ENCODE assay signal across 8 cellular contexts in the genomic region with DNA sequence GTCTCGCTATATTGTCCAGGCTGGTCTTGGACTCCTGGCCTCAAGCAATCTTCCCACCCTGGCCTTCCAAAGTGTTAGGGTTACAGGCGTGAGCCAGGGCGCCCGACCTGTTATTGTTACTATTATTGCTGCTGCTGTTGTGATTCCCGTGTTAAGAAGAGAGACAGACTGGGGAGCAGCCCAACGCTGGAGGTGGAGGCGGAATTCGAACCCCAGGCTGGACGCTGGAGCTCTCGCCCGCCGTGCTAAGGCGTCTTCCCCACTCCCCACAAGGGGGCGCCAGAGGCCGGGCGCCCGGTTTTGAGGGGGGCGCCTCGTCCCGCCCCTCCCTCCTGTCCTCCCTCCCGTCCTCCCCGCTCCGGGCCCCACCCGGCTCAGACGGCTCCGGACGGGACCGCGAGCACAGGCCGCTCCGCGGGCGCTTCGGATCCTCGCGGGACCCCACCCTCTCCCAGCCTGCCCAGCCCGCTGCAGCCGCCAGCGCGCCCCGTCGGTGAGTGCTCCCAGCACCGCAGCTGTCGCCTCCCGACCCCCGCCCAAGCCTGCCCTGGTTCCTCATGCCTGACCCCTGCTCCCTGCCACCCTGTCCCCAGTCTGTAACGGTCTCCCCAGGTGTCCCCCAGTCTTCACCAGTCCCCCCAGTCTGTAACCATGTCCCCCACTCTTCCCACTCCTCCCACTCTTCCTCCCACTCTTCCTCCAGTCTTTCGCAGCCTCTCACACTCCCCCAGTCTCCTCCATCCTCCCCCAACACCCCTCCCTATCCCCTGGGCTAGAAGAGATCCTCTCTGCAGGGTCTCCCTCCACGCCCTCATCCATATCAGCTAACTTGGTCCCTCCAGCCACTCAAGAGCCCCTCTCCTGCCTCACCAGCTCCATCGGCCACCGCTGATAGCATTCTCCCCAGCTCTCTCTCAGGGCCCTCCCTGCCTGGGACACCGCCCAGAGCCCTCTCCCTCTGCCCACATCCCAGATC. TPM values are rescaled to one million over a fixed set of nuclear protein-coding genes. Genes with fewer than 3 reads are reported as not detected.
A peak's percentile ranks its signal among the peaks of the same experiment; 100 is the strongest.
DNase-seq lines count a peak whose midpoint lies in the region; ATAC-seq and TF ChIP-seq lines count a peak whose summit lies in the region.

A gene with protein sequence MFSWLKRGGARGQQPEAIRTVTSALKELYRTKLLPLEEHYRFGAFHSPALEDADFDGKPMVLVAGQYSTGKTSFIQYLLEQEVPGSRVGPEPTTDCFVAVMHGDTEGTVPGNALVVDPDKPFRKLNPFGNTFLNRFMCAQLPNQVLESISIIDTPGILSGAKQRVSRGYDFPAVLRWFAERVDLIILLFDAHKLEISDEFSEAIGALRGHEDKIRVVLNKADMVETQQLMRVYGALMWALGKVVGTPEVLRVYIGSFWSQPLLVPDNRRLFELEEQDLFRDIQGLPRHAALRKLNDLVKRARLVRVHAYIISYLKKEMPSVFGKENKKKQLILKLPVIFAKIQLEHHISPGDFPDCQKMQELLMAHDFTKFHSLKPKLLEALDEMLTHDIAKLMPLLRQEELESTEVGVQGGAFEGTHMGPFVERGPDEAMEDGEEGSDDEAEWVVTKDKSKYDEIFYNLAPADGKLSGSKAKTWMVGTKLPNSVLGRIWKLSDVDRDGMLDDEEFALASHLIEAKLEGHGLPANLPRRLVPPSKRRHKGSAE (plus strand): TSS at position 377 of the 976 bp plus-strand sequence. CDS start 3,191 bp downstream, outside the sequence.

- ATAC-seq in activated CD4-positive, CD25-positive, alpha-beta regulatory T cell treated with anti-CD3 and anti-CD28 coated beads, Interleukin-2, amount 50 U/mL, for 24 hours = peak; percentile 53 to 55
- ATAC-seq in left lung (peak; percentile 97), GM19324 (IDR thresholded peaks at IDR 0.05; ENCODE audit: low FRiP score, unreplicated experiment) (no peak)

- peaks cover 14% of the 10 kb centered on the region for H3K36me3 ChIP-seq in BJ (ENCODE audit: control insufficient read depth, insufficient read depth, low read length)
- H3K36me3 ChIP-seq in HUES48 (ENCODE audit: control insufficient read depth, insufficient read depth, low read length) = no peaks in the 10 kb centered on the region
- H3K36me3 ChIP-seq in left lung = peaks cover 0 to 20% of the 10 kb centered on the region in 2 donors

- no peak within 1 kb of the TSS for H3K27ac ChIP-seq in HUES48 (ENCODE audit: low read depth, low read length)
- H3K27ac ChIP-seq in left lung = peak within 1 kb of the TSS; percentile 73 to 83

- H3K4me3 ChIP-seq in BJ (ENCODE audit: low read depth, low read length) (peak within 1 kb of the TSS; percentile 86), HUES48 (ENCODE audit: low read depth, low read length) (peak within 1 kb of the TSS; percentile 71), left lung (peak within 1 kb of the TSS; percentile 58 to 59)

- H3K9ac ChIP-seq in HUES48 (ENCODE audit: low read depth, low read length) = no peak within 1 kb of the TSS

- CTCF ChIA-PET in BJ (lab: Yijun Ruan, JAX) = interaction anchor here (0.6 to 19.3 kb wide), 34 partner anchors 10 to 453 kb away, joined by 3 to 428 read pairs (median 4); a partner anchor contains a TSS

- H3K9me3 ChIP-seq in HUES48 (ENCODE audit: control insufficient read depth, insufficient read depth, low read length) (no peaks in the 10 kb centered on the region; the same call in 1 of the 2 replicates), left lung (no peaks in the 10 kb centered on the region)

- TF ChIP-seq CTCF in BJ (IDR thresholded peaks at IDR 0.05; ENCODE audit: insufficient read depth, low read depth, low read length) (peak; percentile 94), left lung (IDR thresholded peaks at IDR 0.05) (peak; percentile 92 to 97)

- DNase-seq in BJ (ENCODE audit: low read depth) (no peak), dermis microvascular lymphatic vessel endothelial cell (ENCODE audit: low read depth in 2 of 2) (peak; percentile 43 to 82), left lung (peak; percentile 72 to 91), NCI-H2029 treated with DMSO at 0.1 percent for 48 hours (lab: John Stamatoyannopoulos, UW) (no peak)
- DNase-seq in stimulated activated CD4-positive, alpha-beta T cell treated with anti-CD3 and anti-CD28 coated beads, Interleukin-4, amount 100 ng/mL, for 48 hours (ENCODE audit: low read depth in 2 of 2) = peak; percentile 39 to 44

- H3K27me3 ChIP-seq in BJ (ENCODE audit: control insufficient read depth, insufficient read depth, low read length) (no peaks in the 10 kb centered on the region), HUES48 (ENCODE audit: control insufficient read depth, insufficient read depth, low read length) (no peaks in the 10 kb centered on the region), left lung (peaks cover 0 to 21% of the 10 kb centered on the region in 2 donors)

- H3K4me1 ChIP-seq in HUES48 (ENCODE audit: control insufficient read depth, insufficient read depth, low read length) = no peaks in the 10 kb centered on the region
- H3K4me1 ChIP-seq in left lung = peaks cover 7 to 45% of the 10 kb centered on the region in 2 donors

- intact Hi-C loops in left lung (cut with DNase I) = loop anchor here in 1 of 2 donors (10.0 kb wide), 1 partner anchor 71 kb away; no protein-coding TSS in a partner anchor

- POLR2A ChIA-PET in BJ (lab: Charles Lee) = interaction anchor here (0.7 to 1.3 kb wide), 3 partner anchors 10 to 32 kb away, joined by 3 to 4 read pairs (median 3); a partner anchor contains a TSS

RNA-seq across cellular contexts. Expression of the gene that starts here (rescaled TPM):
- polyA plus RNA-seq in BJ (2011; rRNA removed) = 69.5 and 132 TPM in 2 replicates
- polyA minus RNA-seq in BJ (2011; rRNA and poly(A)+ RNA removed) = 65.5 and 115 TPM in 2 replicates
- total RNA-seq in dermis microvascular lymphatic vessel endothelial cell = 73.6 and 146 TPM in 2 replicates
- 100 to 1,000 TPM; 195 to 263 TPM for total RNA-seq in left lung

Comparison
In these comparisons a context has a peak if more than half of its experiments do, and no peak if none do; other contexts are left out.
1. DNase-seq: peak in dermis microvascular lymphatic vessel endothelial cell (2 of 2), left lung (2 of 2) and stimulated activated CD4-positive, alpha-beta T cell treated with anti-CD3 and anti-CD28 coated beads, Interleukin-4, amount 100 ng/mL, for 48 hours (2 of 2); none in BJ (single experiment) and NCI-H2029 treated with DMSO at 0.1 percent for 48 hours (single experiment).
2. Peak in every context shown above with its lines, with median percentiles within 50 percentile points of each other: H3K4me3 ChIP-seq.